14 cellular contexts compared by ENCODE assay signal in the genomic region with DNA sequence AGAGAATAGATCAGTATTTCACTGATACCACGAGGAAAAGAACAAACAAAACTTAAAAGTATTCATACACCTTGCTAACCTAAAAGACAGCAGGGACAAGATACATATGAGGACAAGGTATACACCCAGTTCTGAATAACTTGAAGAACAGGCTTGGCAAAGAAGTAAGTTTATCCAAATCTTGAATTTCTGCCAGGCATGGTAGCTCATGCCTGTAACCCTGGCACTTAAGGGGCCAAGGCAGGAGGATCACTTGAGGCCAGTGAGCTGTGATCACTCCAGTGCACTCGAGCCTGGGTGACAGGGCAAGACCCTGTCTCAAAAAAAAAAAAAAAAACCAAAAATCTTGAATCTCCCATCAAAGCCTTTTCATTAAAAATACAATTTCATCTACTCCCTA. TPM values are rescaled to one million over a fixed set of nuclear protein-coding genes. Genes with fewer than 3 reads are reported as not detected.
"Had no signal": no experiment of that assay in that cellular context is flagged by ENCODE, and none has a peak within 500 bp of the region (broad histone marks: within the 10 kb centered on the region; RNA-seq: fewer than 3 reads in every experiment).

No MANE protein-coding gene starts in this region.

- H3K4me1 ChIP-seq: psoas muscle had no signal

- H3K4me3 ChIP-seq: psoas muscle, upper lobe of left lung had no signal

- H3K4me3 Mint-ChIP-seq: activated CD8-positive, alpha-beta memory T cell treated with anti-CD3 and anti-CD28 coated beads, Interleukin-2, amount 10 ng/mL, durations not matched to agents 7 days and 5 days; memory B cell; natural killer cell treated with Interleukin-12 subunit alpha and Interleukin-12 subunit beta and Interleukin-15 and Interleukin-18, amount 100 ng/mL, for 72 hours had no signal

- DNase-seq: activated CD4-positive, alpha-beta T cell treated with anti-CD3 and anti-CD28 coated beads, Interleukin-2, amount 50 U/mL, for 1 hour; activated CD8-positive, alpha-beta memory T cell treated with anti-CD3 and anti-CD28 coated beads, Interleukin-2, amount 10 ng/mL, durations not matched to agents 7 days and 5 days; activated gamma-delta T cell; activated T-cell treated with anti-CD3 and anti-CD28 coated beads, Interleukin-2, amount 50 U/mL, for 48 hours; aorta; hypothalamus; nucleus accumbens; psoas muscle; stimulated activated naive CD4-positive, alpha-beta T cell treated with Interleukin-2 at 50 U/mL for 16 hours; T-helper 2 cell had no signal

- H3K27ac Mint-ChIP-seq: activated CD8-positive, alpha-beta memory T cell treated with anti-CD3 and anti-CD28 coated beads, Interleukin-2, amount 10 ng/mL, durations not matched to agents 7 days and 5 days; memory B cell; natural killer cell treated with Interleukin-12 subunit alpha and Interleukin-12 subunit beta and Interleukin-15 and Interleukin-18, amount 100 ng/mL, for 72 hours had no signal

- H3K9me3 ChIP-seq: psoas muscle, upper lobe of left lung had no signal

- H3K9me3 Mint-ChIP-seq: memory B cell; natural killer cell treated with Interleukin-12 subunit alpha and Interleukin-12 subunit beta and Interleukin-15 and Interleukin-18, amount 100 ng/mL, for 72 hours had no signal

- H3K4me1 Mint-ChIP-seq: activated CD8-positive, alpha-beta memory T cell treated with anti-CD3 and anti-CD28 coated beads, Interleukin-2, amount 10 ng/mL, durations not matched to agents 7 days and 5 days; memory B cell had no signal

- H3K27me3 ChIP-seq: upper lobe of left lung had no signal

- H3K27me3 Mint-ChIP-seq: activated CD8-positive, alpha-beta memory T cell treated with anti-CD3 and anti-CD28 coated beads, Interleukin-2, amount 10 ng/mL, durations not matched to agents 7 days and 5 days; memory B cell; natural killer cell treated with Interleukin-12 subunit alpha and Interleukin-12 subunit beta and Interleukin-15 and Interleukin-18, amount 100 ng/mL, for 72 hours had no signal

- H3K27ac ChIP-seq: psoas muscle, upper lobe of left lung had no signal

- ATAC-seq: activated CD8-positive, alpha-beta memory T cell treated with anti-CD3 and anti-CD28 coated beads, Interleukin-2, amount 10 ng/mL, durations not matched to agents 7 days and 5 days; natural killer cell treated with Interleukin-12 subunit alpha and Interleukin-12 subunit beta and Interleukin-15 and Interleukin-18, amount 100 ng/mL, for 72 hours; psoas muscle; sciatic nerve had no signal

RNA-seq across cellular contexts. Expression of a gene that starts 26.8 kb away (rescaled TPM):
- total RNA-seq: natural killer cell treated with Interleukin-12 subunit alpha and Interleukin-12 subunit beta and Interleukin-15 and Interleukin-18, amount 100 ng/mL, for 72 hours had no signal
